12 cellular contexts compared by ENCODE assay signal in the genomic region with DNA sequence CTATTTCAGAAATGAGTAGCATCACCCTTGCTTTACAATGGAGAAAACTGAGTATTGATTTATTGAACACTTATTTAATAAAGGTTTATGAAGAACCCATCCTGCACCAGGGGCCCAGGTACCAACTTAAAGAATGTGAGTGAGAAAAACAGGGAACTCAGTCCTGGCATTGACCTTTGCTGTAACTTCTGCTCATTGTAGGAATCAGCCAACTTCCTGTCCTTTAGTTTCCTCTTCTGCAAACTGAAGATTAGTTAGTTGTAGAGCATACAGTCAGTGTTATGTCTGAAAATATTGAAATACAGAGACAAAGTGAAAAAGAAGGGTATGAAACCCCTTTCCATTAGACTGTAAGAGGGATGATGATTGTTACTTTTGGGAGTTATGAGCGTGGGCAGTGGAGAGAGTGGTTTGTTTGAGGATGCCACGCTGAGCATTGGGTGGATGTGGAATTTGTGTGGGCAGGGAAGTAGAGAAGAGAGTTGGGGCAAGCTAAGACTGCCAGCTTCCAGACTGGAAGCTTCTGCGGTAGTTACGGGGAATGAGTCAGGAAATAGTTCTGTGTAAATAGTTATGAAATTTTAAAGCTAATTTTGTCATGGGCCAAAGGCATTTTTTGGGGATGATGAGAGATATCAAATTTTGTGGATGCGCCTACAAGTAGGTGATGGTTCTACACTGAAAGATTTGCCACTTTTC.
DNase-seq lines count a peak whose midpoint lies in the region; ATAC-seq and TF ChIP-seq lines count a peak whose summit lies in the region.
"Had no signal": no experiment of that assay in that cellular context is flagged by ENCODE, and none has a peak within 500 bp of the region (broad histone marks: within the 10 kb centered on the region; RNA-seq: fewer than 3 reads in every experiment).

No MANE protein-coding gene starts in this region.

- no peaks in the 10 kb centered on the region for H3K9me3 ChIP-seq in BE2C
- H3K9me3 ChIP-seq: psoas muscle had no signal

- no peaks in the 10 kb centered on the region; the same call in 1 of the 2 replicates for H3K27me3 ChIP-seq in BE2C

- no peaks in the 10 kb centered on the region for H3K36me3 ChIP-seq in BE2C

- peak; percentile 80 for ATAC-seq in omental fat pad (ENCODE audit: low FRiP score)
- ATAC-seq: psoas muscle had no signal

- TF ChIP-seq CTCF in omental fat pad (IDR thresholded peaks at IDR 0.05): no peak
- no peak for TF ChIP-seq CTCF in BE2C (IDR thresholded peaks at IDR 0.05; ENCODE audit: low read depth, low read length)

- DNase-seq in ELR (ENCODE audit: low read depth) (peak; percentile 87), MV-4-11 (lab: John Stamatoyannopoulos, UW) (peak; percentile 79), dedifferentiated amniotic fluid mesenchymal stem cell (ENCODE audit: extremely low spot score) (peak; percentile 91), omental fat pad (ENCODE audit: low spot score) (no peak), BE2C (no peak), NK-92 (lab: John Stamatoyannopoulos, UW; ENCODE audit: unreplicated experiment) (no peak), foreskin melanocyte (no peak), NCI-H187 treated with DMSO at 0.1 percent for 48 hours (lab: John Stamatoyannopoulos, UW) (no peak)
- DNase-seq: activated CD4-positive, alpha-beta T cell treated with anti-CD3 and anti-CD28 coated beads, Interleukin-2, amount 50 U/mL, for 1 hour; immature natural killer cell; NCI-H2107; psoas muscle had no signal

- no peak overlapping the region for H3K4me3 ChIP-seq in BE2C (ENCODE audit: low read depth, low read length)
- H3K4me3 ChIP-seq: psoas muscle had no signal

- no peaks in the 10 kb centered on the region for H3K4me1 ChIP-seq in BE2C
- H3K4me1 ChIP-seq: psoas muscle had no signal

Comparison
In these comparisons a context has a peak if more than half of its experiments do, and no peak if none do; other contexts are left out.
1. DNase-seq: peak in ELR (single experiment), MV-4-11 (single experiment) and dedifferentiated amniotic fluid mesenchymal stem cell (single experiment); none in omental fat pad (single experiment), BE2C (single experiment), NK-92 (single experiment), foreskin melanocyte (single experiment) and NCI-H187 treated with DMSO at 0.1 percent for 48 hours (single experiment).